Comparison of ENCODE assay signal across 15 cellular contexts in genomic region chr16:50537533-50538290, GRCh38. TPM values are rescaled to one million over a fixed set of nuclear protein-coding genes. Genes with fewer than 3 reads are reported as not detected.
"Had no signal": no experiment of that assay in that cellular context is flagged by ENCODE, and none has a peak within 500 bp of the region (broad histone marks: within the 10 kb centered on the region; RNA-seq: fewer than 3 reads in every experiment).

No MANE protein-coding gene starts in this region.

- H3K9me3 ChIP-seq: adrenal gland, suprapubic skin, transverse colon, vagina had no signal

- ATAC-seq: activated naive CD4-positive, alpha-beta T cell treated with anti-CD3 and anti-CD28 coated beads, Interleukin-2, amount 50 U/mL, for 72 hours; effector memory CD8-positive, alpha-beta T cell had no signal

- H3K4me3 ChIP-seq: adrenal gland, cardiac muscle cell, hepatocyte, lung, suprapubic skin, transverse colon, vagina had no signal

- H3K4me1 ChIP-seq: adrenal gland, suprapubic skin, transverse colon, vagina had no signal

- H3K27ac ChIP-seq: adrenal gland, cardiac muscle cell, hepatocyte, suprapubic skin, transverse colon, vagina, WERI-Rb-1 had no signal

- H3K27me3 ChIP-seq: adrenal gland, hepatocyte, suprapubic skin, transverse colon, vagina had no signal

- DNase-seq: activated CD4-positive, alpha-beta T cell treated with anti-CD3 and anti-CD28 coated beads for 1 hour; activated gamma-delta T cell; effector memory CD8-positive, alpha-beta T cell; midbrain; stimulated activated CD4-positive, alpha-beta T cell treated with anti-CD3 and anti-CD28 coated beads, Interleukin-2, amount 100 ng/mL, for 24 hours; transverse colon; WERI-Rb-1 had no signal

- H3K36me3 ChIP-seq: adrenal gland, cardiac muscle cell, suprapubic skin, transverse colon, vagina, WERI-Rb-1 had no signal

RNA-seq across cellular contexts. Expression of gene NKD1, which starts 10.5 kb away (rescaled TPM):
- total RNA-seq: fibroblast of villous mesenchyme had no signal
